Comparison of ENCODE assay signal across 7 cellular contexts in genomic region chr14:105627287-105627686, GRCh38.
A peak's percentile ranks its signal among the peaks of the same experiment; 100 is the strongest.
DNase-seq lines count a peak whose midpoint lies in the region; ATAC-seq and TF ChIP-seq lines count a peak whose summit lies in the region.
"Not testable (repeated sequence)": the region's sequence is repeated elsewhere in the genome, so short reads cannot be mapped to it uniquely, and the experiment has no call there.

No MANE protein-coding gene starts in this region.

- H3K4me1 ChIP-seq in DOHH2 (ENCODE audit: control insufficient read depth, low read length); Karpas-422 (ENCODE audit: low read length); Panc1 (ENCODE audit: control insufficient read depth, insufficient read depth, low read length); right lobe of liver: not testable (repeated sequence)

- H3K9me3 Mint-ChIP-seq in activated B cell treated with CpG ODN at 0.5 μM for 24 hours: not testable (repeated sequence)
- peaks cover 11 to 12% of the 10 kb centered on the region in 2 donors for H3K9me3 Mint-ChIP-seq in stimulated activated naive B cell treated with anti-CD40 and anti-IgM and Interleukin-4, amounts not matched to agents 10 μg/mL and 1 μg/mL and 100 μg/mL, for 72 hours

- peak overlapping the region; percentile 61 for H3K27ac Mint-ChIP-seq in activated B cell treated with CpG ODN at 0.5 μM for 24 hours
- peak overlapping the region; percentile 86 for H3K27ac Mint-ChIP-seq in stimulated activated naive B cell treated with anti-CD40 and anti-IgM and Interleukin-4, amounts not matched to agents 10 μg/mL and 1 μg/mL and 100 μg/mL, for 72 hours

- H3K36me3 ChIP-seq in DOHH2 (ENCODE audit: control insufficient read depth, low read length): peaks cover 28% of the 10 kb centered on the region
- H3K36me3 ChIP-seq in Karpas-422 (ENCODE audit: insufficient read depth, low read length); Panc1 (ENCODE audit: control insufficient read depth, insufficient read depth, low read length); right lobe of liver: not testable (repeated sequence)

- H3F3A ChIP-seq in DOHH2 (ENCODE audit: control insufficient read depth, insufficient read depth): not testable (repeated sequence)

- WGBS in right lobe of liver (ENCODE audit: insufficient coverage, low coverage, low lambda C conversion rate, missing lambda C conversion rate): 18% methylated on average over 2 of the region's 6 CpGs

- not testable (repeated sequence) for H3K9me2 ChIP-seq in DOHH2 (replicated peaks; ENCODE audit: control insufficient read depth, low read length); Karpas-422 (replicated peaks; ENCODE audit: insufficient read depth, low read length)

- in situ Hi-C loops in Panc1 (cut with HindIII; ENCODE audit: low pct_unique_long_range_greater_than_20kb, low sequenced_read_pairs): not testable (repeated sequence)

- not testable (repeated sequence) for H3K36me3 Mint-ChIP-seq in activated B cell treated with CpG ODN at 0.5 μM for 24 hours (ENCODE audit: low read depth)
- H3K36me3 Mint-ChIP-seq in stimulated activated naive B cell treated with anti-CD40 and anti-IgM and Interleukin-4, amounts not matched to agents 10 μg/mL and 1 μg/mL and 100 μg/mL, for 72 hours: peaks cover 55 to 73% of the 10 kb centered on the region in 2 donors

- H3K27ac ChIP-seq in DOHH2 (ENCODE audit: low read depth, low read length): peak overlapping the region; percentile 74
- 0 out of 2 replicates have a peak overlapping the region, but pooled peaks have one; percentile 45 for H3K27ac ChIP-seq in Karpas-422 (ENCODE audit: low read length)
- not testable (repeated sequence) for H3K27ac ChIP-seq in Panc1 (ENCODE audit: low read length); right lobe of liver

- POLR2A ChIA-PET in Panc1 (lab: Charles Lee): not testable (repeated sequence)
- POLR2A ChIA-PET in activated B cell treated with CpG ODN at 0.5 μM for 24 hours (lab: Charles Lee): interaction anchor here (1.5 kb wide), 1 partner anchor 19 kb away, joined by 7 read pairs; no protein-coding TSS in a partner anchor

- not testable (repeated sequence) for DNase-seq in Karpas-422; Panc1 (ENCODE audit: low read depth, low spot score); activated B cell treated with CpG ODN at 0.5 μM for 24 hours; omental fat pad (ENCODE audit: low spot score); stimulated activated naive B cell treated with anti-CD40 and anti-IgM and Interleukin-4, amounts not matched to agents 10 μg/mL and 1 μg/mL and 100 μg/mL, for 72 hours
- DNase-seq in right lobe of liver: peak in 1 of 3 donors; percentile 37

- peaks cover 24% of the 10 kb centered on the region for H3K27me3 ChIP-seq in DOHH2 (ENCODE audit: control insufficient read depth, low read length)
- H3K27me3 ChIP-seq in Karpas-422 (ENCODE audit: low read length); Panc1 (ENCODE audit: control insufficient read depth, insufficient read depth, low read length); right lobe of liver: not testable (repeated sequence)

- H3K27me3 Mint-ChIP-seq in activated B cell treated with CpG ODN at 0.5 μM for 24 hours; stimulated activated naive B cell treated with anti-CD40 and anti-IgM and Interleukin-4, amounts not matched to agents 10 μg/mL and 1 μg/mL and 100 μg/mL, for 72 hours: not testable (repeated sequence)

- not testable (repeated sequence) for TF ChIP-seq CTCF in DOHH2 (IDR thresholded peaks at IDR 0.05; ENCODE audit: low read depth, low read length, poor library complexity, severe bottlenecking); Panc1 (IDR thresholded peaks at IDR 0.05); activated B cell treated with CpG ODN at 0.5 μM for 24 hours (IDR thresholded peaks at IDR 0.05); right lobe of liver (IDR thresholded peaks at IDR 0.05); omental fat pad (IDR thresholded peaks at IDR 0.05)

- H3K9ac ChIP-seq in Karpas-422 (ENCODE audit: low read length): not testable (repeated sequence)

- H2AFZ ChIP-seq in Karpas-422 (ENCODE audit: low read length): not testable (repeated sequence)

- H3K4me3 Mint-ChIP-seq in activated B cell treated with CpG ODN at 0.5 μM for 24 hours: peak overlapping the region; percentile 79
- peak overlapping the region; percentile 98 to 99 for H3K4me3 Mint-ChIP-seq in stimulated activated naive B cell treated with anti-CD40 and anti-IgM and Interleukin-4, amounts not matched to agents 10 μg/mL and 1 μg/mL and 100 μg/mL, for 72 hours

- intact Hi-C loops in Panc1 (cut with micrococcal nuclease; ENCODE audit: unreplicated experiment); activated B cell treated with CpG ODN at 0.5 μM for 24 hours (cut with micrococcal nuclease); right lobe of liver (cut with DNase I): not testable (repeated sequence)

- peaks cover 19% of the 10 kb centered on the region for H3K4me1 Mint-ChIP-seq in activated B cell treated with CpG ODN at 0.5 μM for 24 hours
- peaks cover 36 to 44% of the 10 kb centered on the region in 2 donors for H3K4me1 Mint-ChIP-seq in stimulated activated naive B cell treated with anti-CD40 and anti-IgM and Interleukin-4, amounts not matched to agents 10 μg/mL and 1 μg/mL and 100 μg/mL, for 72 hours

- H3K4me3 ChIP-seq in DOHH2 (ENCODE audit: low read length): peak overlapping the region; percentile 52
- H3K4me3 ChIP-seq in Karpas-422 (ENCODE audit: low read length); Panc1 (ENCODE audit: low read depth in 2 of 2, low read length in 2 of 2); right lobe of liver: not testable (repeated sequence)

- not testable (repeated sequence) for H4K20me1 ChIP-seq in DOHH2 (ENCODE audit: control insufficient read depth, insufficient read depth, low read depth, low read length); Karpas-422 (ENCODE audit: insufficient read depth, low read depth, low read length)

- H3K79me2 ChIP-seq in DOHH2 (ENCODE audit: control insufficient read depth, low read length); Karpas-422 (ENCODE audit: low read length): not testable (repeated sequence)

- BruUV-seq in Panc1 (replicated peaks; lab: Mats Ljungman, UMichigan): not testable (repeated sequence)

- not testable (repeated sequence) for H3K9me3 ChIP-seq in DOHH2 (ENCODE audit: control insufficient read depth, insufficient read depth, low read length); Karpas-422 (ENCODE audit: low read length); Panc1 (ENCODE audit: control insufficient read depth, insufficient read depth, low read depth, low read length); right lobe of liver

- ATAC-seq in Panc1 (peak; percentile 68; the same call in 1 of the 2 replicates), right lobe of liver (peak; percentile 59 to 84 (median 82)), omental fat pad (ENCODE audit: low FRiP score) (peak; percentile 54)
- ATAC-seq in activated B cell treated with CpG ODN at 0.5 μM for 24 hours (ENCODE audit: low read depth); stimulated activated naive B cell treated with anti-CD40 and anti-IgM and Interleukin-4, amounts not matched to agents 10 μg/mL and 1 μg/mL and 100 μg/mL, for 72 hours (replicated peaks): not testable (repeated sequence)

- peak overlapping the region; percentile 47; the same call in 1 of the 2 replicates for H3K4me2 ChIP-seq in DOHH2 (ENCODE audit: low read length)
- H3K4me2 ChIP-seq in Karpas-422 (ENCODE audit: low read depth, low read length, poor library complexity, severe bottlenecking): not testable (repeated sequence)

- TF ChIP-seq POLR2A in right lobe of liver (IDR thresholded peaks at IDR 0.05): not testable (repeated sequence)

- CTCF ChIA-PET in Panc1 (lab: Charles Lee); activated B cell treated with CpG ODN at 0.5 μM for 24 hours (lab: Charles Lee): not testable (repeated sequence)
